ENCODE assay signal across 23 cellular contexts in the genomic region with DNA sequence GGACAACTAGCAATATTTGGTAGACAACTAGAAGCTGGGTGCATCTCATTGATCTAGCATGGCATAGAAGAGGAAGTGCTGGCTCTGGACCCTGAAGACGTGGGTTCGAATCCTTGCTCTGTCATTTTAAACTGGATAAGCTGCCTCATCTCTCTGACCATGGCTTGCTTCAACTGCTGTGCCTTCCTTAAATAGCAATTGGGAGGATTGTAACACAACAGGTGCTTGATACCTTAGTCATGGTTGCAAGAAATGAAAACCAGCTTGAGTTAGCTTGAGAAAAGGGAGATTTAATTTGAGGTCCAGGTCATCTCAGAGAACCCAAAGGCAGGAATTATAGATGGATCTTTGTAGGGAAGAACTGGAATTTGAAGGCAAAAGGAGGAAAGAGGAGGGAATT. TPM values are rescaled to one million over a fixed set of nuclear protein-coding genes. Genes with fewer than 3 reads are reported as not detected.
"Had no signal": no experiment of that assay in that cellular context is flagged by ENCODE, and none has a peak within 500 bp of the region (broad histone marks: within the 10 kb centered on the region; RNA-seq: fewer than 3 reads in every experiment).

No MANE protein-coding gene starts in this region.

- H3K4me3 ChIP-seq: colonic mucosa, esophagus muscularis mucosa, heart right ventricle, left lung, lower lobe of right lung, mucosa of descending colon had no signal

- H3K9me3 ChIP-seq: colonic mucosa, lower lobe of right lung, mucosa of descending colon had no signal

- H3K27me3 ChIP-seq: colonic mucosa, esophagus muscularis mucosa, foreskin keratinocyte had no signal

- H3K36me3 ChIP-seq: colonic mucosa, esophagus muscularis mucosa, heart right ventricle, left lung, lower lobe of right lung had no signal

- ATAC-seq: effector memory CD8-positive, alpha-beta T cell; foreskin keratinocyte; heart right ventricle; left cardiac atrium; left lung; left ventricle myocardium superior; lower lobe of right lung; mucosa of descending colon had no signal

- DNase-seq: colonic mucosa; cortex of kidney; effector CD8-positive, alpha-beta T cell; effector memory CD8-positive, alpha-beta T cell; endodermal cell; foreskin keratinocyte; glutamatergic neuron; head of caudate nucleus; heart right ventricle; hippocampal formation; left cardiac atrium; left lung; left ventricle myocardium superior; lower lobe of right lung; mesenchymal stem cell; mucosa of descending colon had no signal

- H3K4me1 ChIP-seq: colonic mucosa, esophagus muscularis mucosa, foreskin keratinocyte, heart right ventricle, left lung, lower lobe of right lung had no signal

- FAIRE-seq: endometrium, endothelial cell of umbilical vein, frontal cortex, islet of Langerhans, keratinocyte had no signal

- H3K27ac ChIP-seq: colonic mucosa, esophagus muscularis mucosa, foreskin keratinocyte, heart right ventricle, left lung, lower lobe of right lung had no signal

RNA-seq across cellular contexts. Expression of a gene that starts 14.8 kb away (rescaled TPM):
- total RNA-seq: fibroblast of villous mesenchyme had no signal
